17 cellular contexts compared by ENCODE assay signal in the genomic region with DNA sequence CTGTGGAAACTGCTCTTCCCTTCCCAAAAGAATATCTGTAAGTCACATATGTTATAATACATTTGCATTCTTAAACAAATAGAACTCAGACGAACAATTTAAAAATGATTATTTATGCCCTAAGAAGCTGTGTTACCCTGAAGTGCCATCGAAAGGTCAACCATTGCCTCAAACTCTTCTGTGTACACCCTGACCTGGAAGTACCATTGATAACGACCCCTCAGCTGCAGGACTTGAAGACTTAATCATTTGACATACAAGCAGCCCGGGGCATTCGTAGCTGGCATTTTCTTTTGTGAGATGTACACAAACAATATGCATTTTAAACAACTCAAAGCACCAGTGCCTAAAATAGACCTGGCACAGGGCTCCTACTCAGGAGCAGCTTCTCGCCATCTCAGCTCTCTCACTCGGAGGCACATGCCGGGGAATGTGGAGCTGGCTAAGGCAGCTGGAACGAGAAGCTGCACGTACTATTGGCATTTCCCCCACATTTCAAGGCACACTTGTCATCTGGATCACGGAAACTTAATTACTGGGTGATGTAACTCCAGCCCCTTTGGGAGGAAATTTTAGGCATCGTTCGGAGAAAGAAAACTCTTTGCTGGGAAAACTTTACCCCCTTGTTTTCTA.
DNase-seq lines count a peak whose midpoint lies in the region; ATAC-seq and TF ChIP-seq lines count a peak whose summit lies in the region.
"Had no signal": no experiment of that assay in that cellular context is flagged by ENCODE, and none has a peak within 500 bp of the region (broad histone marks: within the 10 kb centered on the region; RNA-seq: fewer than 3 reads in every experiment).

No MANE protein-coding gene starts in this region.

- intact Hi-C loops in heart right ventricle (cut with DNase I) = no loop called here

- H3K4me1 ChIP-seq in heart right ventricle (peaks cover 0 to 10% (median 0%) of the 10 kb centered on the region in 9 donors), subcutaneous abdominal adipose tissue (ENCODE audit: control insufficient read depth in 5 of 5, insufficient read depth in 5 of 5, low read length in 5 of 5) (peaks cover 0 to 14% (median 8%) of the 10 kb centered on the region in 5 donors)
- H3K4me1 ChIP-seq: adrenal gland had no signal

- no peak for TF ChIP-seq CTCF in heart right ventricle (IDR thresholded peaks at IDR 0.05)

- peak in 6 of 8 donors; percentile 49 to 94 (median 64) for ATAC-seq in heart right ventricle
- ATAC-seq in HG02588 (IDR thresholded peaks at IDR 0.05; ENCODE audit: unreplicated experiment) = no peak
- ATAC-seq: activated CD8-positive, alpha-beta T cell treated with anti-CD3 and anti-CD28 coated beads for 36 hours; left colon; stimulated activated naive CD8-positive, alpha-beta T cell treated with anti-CD3 and anti-CD28 coated beads, Interleukin-15, amount 100 ng/mL, for 72 hours had no signal

- H3K9me3 ChIP-seq in heart right ventricle = no peaks in the 10 kb centered on the region
- H3K9me3 ChIP-seq in subcutaneous abdominal adipose tissue (ENCODE audit: control insufficient read depth in 5 of 5, low read length in 5 of 5) = no peaks in the 10 kb centered on the region
- H3K9me3 ChIP-seq: adrenal gland had no signal

- H3K27ac ChIP-seq in heart right ventricle (no peak overlapping the region), subcutaneous abdominal adipose tissue (ENCODE audit: low read depth, low read length) (peak overlapping the region; percentile 19)
- H3K27ac ChIP-seq: adrenal gland had no signal

- no peak overlapping the region for H3K9ac ChIP-seq in subcutaneous abdominal adipose tissue (ENCODE audit: low read length in 5 of 5)

- H3K27me3 ChIP-seq in heart right ventricle = no peaks in the 10 kb centered on the region
- H3K27me3 ChIP-seq in subcutaneous abdominal adipose tissue (ENCODE audit: control insufficient read depth in 5 of 5, insufficient read depth in 4 of 5, low read length in 5 of 5) = no peaks in the 10 kb centered on the region
- H3K27me3 ChIP-seq: adrenal gland had no signal

- 43 to 48% methylated on average over 13 of the region's 13 CpGs for WGBS in heart right ventricle, 2 donors

- DNase-seq in Daoy (ENCODE audit: low read depth) (peak; percentile 2), astrocyte of the hippocampus (ENCODE audit: low read depth, low spot score) (peak; percentile 45), heart right ventricle (peak; percentile 15 to 23), DMS153 (lab: John Stamatoyannopoulos, UW) (no peak), DMS53 (lab: John Stamatoyannopoulos, UW) (no peak)
- no peak for DNase-seq in activated CD4-positive, alpha-beta T cell treated with anti-CD3 and anti-CD28 coated beads, Interleukin-2, amount 50 U/mL, for 1 hour
- DNase-seq: activated CD8-positive, alpha-beta T cell treated with anti-CD3 and anti-CD28 coated beads for 36 hours; adrenal gland; CD4-positive, CD25-positive, alpha-beta regulatory T cell; HCEC 1CT; left colon; naive B cell; NCI-H2029 treated with DMSO at 0.1 percent for 48 hours; NCI-H526 treated with DMSO at 0.1 percent for 48 hours; stimulated activated naive CD8-positive, alpha-beta T cell treated with anti-CD3 and anti-CD28 coated beads, Interleukin-15, amount 100 ng/mL, for 72 hours had no signal

- H3K36me3 ChIP-seq in heart right ventricle (no peaks in the 10 kb centered on the region), subcutaneous abdominal adipose tissue (ENCODE audit: control insufficient read depth in 5 of 5, insufficient read depth in 5 of 5, low read length in 5 of 5) (no peaks in the 10 kb centered on the region)
- H3K36me3 ChIP-seq: adrenal gland had no signal

- H3K4me3 ChIP-seq in heart right ventricle = no peak overlapping the region
- no peak overlapping the region for H3K4me3 ChIP-seq in subcutaneous abdominal adipose tissue (ENCODE audit: low read depth in 1 of 5, low read length in 5 of 5)
- H3K4me3 ChIP-seq: adrenal gland had no signal

Comparison
In these comparisons a context has a peak if more than half of its experiments do, and no peak if none do; other contexts are left out.
1. DNase-seq: peak in Daoy (single experiment), astrocyte of the hippocampus (single experiment) and heart right ventricle (2 of 2); none in DMS153 (single experiment), activated CD4-positive, alpha-beta T cell treated with anti-CD3 and anti-CD28 coated beads, Interleukin-2, amount 50 U/mL, for 1 hour (single experiment) and DMS53 (single experiment).